24 cellular contexts compared by ENCODE assay signal in the genomic region with DNA sequence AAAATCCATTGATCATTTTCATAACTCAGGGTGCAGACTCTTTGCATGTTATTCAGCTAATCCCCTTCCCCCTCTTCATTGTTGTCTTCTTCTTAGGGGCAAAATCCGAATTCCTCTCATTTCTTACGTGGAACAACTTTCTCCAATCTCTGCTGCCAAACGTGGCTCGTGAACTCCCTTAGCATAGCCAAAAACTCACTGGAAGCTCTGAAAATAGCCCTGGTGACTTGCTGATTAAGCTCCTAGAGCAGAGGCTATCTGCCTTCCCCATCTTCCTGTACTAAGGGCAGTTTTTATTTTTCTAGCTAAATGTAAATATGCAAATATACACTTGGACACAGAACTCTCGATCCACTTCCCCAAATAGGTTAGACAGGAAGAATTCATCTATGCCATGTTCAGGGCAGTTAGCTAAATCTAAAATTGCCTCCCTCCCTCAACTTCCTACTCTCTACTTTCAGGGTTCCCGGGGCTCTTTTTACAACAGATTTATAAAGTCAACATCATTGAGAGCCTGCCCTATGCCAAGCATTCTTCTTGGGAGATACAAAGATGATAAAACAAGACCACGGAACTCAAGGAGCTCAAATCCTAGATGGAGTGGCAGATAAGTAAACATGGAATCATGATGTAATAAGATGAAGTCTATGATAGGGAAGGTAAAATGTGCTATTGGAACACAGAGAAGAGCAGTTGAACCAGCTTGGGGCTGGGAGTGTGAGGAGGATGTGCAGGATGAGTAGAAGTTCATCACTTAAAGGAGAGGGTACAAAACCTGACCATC. TPM values are rescaled to one million over a fixed set of nuclear protein-coding genes. Genes with fewer than 3 reads are reported as not detected.
DNase-seq lines count a peak whose midpoint lies in the region; ATAC-seq and TF ChIP-seq lines count a peak whose summit lies in the region.
"Had no signal": no experiment of that assay in that cellular context is flagged by ENCODE, and none has a peak within 500 bp of the region (broad histone marks: within the 10 kb centered on the region; RNA-seq: fewer than 3 reads in every experiment).

No MANE protein-coding gene starts in this region.

- no peak overlapping the region for H3K4me3 ChIP-seq in right cardiac atrium (ENCODE audit: low read length)
- no peak overlapping the region for H3K4me3 ChIP-seq in SU-DHL-6 (ENCODE audit: insufficient read depth, low read length, poor library complexity, severe bottlenecking)
- no peak overlapping the region for H3K4me3 ChIP-seq in naive thymus-derived CD4-positive, alpha-beta T cell (ENCODE audit: low read length)
- no peak overlapping the region for H3K4me3 ChIP-seq in H7 (ENCODE audit: insufficient read depth, low read depth, low read length)
- H3K4me3 ChIP-seq: GM23338, MG63, Peyer's patch, psoas muscle had no signal

- H3K27me3 ChIP-seq in right cardiac atrium (ENCODE audit: control insufficient read depth, insufficient read depth), result no peaks in the 10 kb centered on the region
- no peaks in the 10 kb centered on the region for H3K27me3 ChIP-seq in SU-DHL-6 (ENCODE audit: low read length)
- H3K27me3 ChIP-seq in naive thymus-derived CD4-positive, alpha-beta T cell (ENCODE audit: control insufficient read depth in 2 of 2, insufficient read depth in 2 of 2, low read length in 2 of 2), result peaks cover 0 to 3% of the 10 kb centered on the region in 2 donors
- H3K27me3 ChIP-seq in H7 (ENCODE audit: control insufficient read depth, insufficient read depth, low read length), result peaks cover 4% of the 10 kb centered on the region; the same call in 1 of the 2 replicates
- H3K27me3 ChIP-seq: MG63, Peyer's patch had no signal

- H3K9me3 ChIP-seq in right cardiac atrium (ENCODE audit: control insufficient read depth, low read length) (no peaks in the 10 kb centered on the region), SU-DHL-6 (ENCODE audit: insufficient read depth, low read length) (no peaks in the 10 kb centered on the region)
- no peaks in the 10 kb centered on the region for H3K9me3 ChIP-seq in naive thymus-derived CD4-positive, alpha-beta T cell (ENCODE audit: control insufficient read depth in 2 of 3, low read length in 3 of 3)
- H3K9me3 ChIP-seq: Peyer's patch, psoas muscle had no signal

- peaks cover 0 to 7% (median 4%) of the 10 kb centered on the region in 5 donors for H3K36me3 Mint-ChIP-seq in naive thymus-derived CD4-positive, alpha-beta T cell

- intact Hi-C loops in left ventricle myocardium superior (cut with micrococcal nuclease), result no loop called here
- intact Hi-C loops in right cardiac atrium (cut with DNase I), result no loop called here
- intact Hi-C loops in naive thymus-derived CD4-positive, alpha-beta T cell (cut with micrococcal nuclease), result no loop called here

- H2AFZ ChIP-seq in SU-DHL-6 (ENCODE audit: low read depth, low read length, severe bottlenecking), result peak overlapping the region; percentile 28
- H2AFZ ChIP-seq: GM23338 had no signal

- H4K20me1 ChIP-seq in SU-DHL-6 (ENCODE audit: low read depth, low read length), result no peaks in the 10 kb centered on the region

- H3K27ac Mint-ChIP-seq in naive thymus-derived CD4-positive, alpha-beta T cell, result no peak overlapping the region
- H3K27ac Mint-ChIP-seq: activated CD8-positive, alpha-beta T cell treated with anti-CD3 and anti-CD28 coated beads for 36 hours; activated naive CD8-positive, alpha-beta T cell treated with anti-CD3 and anti-CD28 coated beads, Interleukin-2, amount 50 U/mL, for 24 hours; GM23338; natural killer cell treated with Interleukin-12 subunit alpha and Interleukin-12 subunit beta and Interleukin-15 and Interleukin-18, amount 100 ng/mL, for 72 hours; WTC11 had no signal

- H3K27me3 Mint-ChIP-seq in naive thymus-derived CD4-positive, alpha-beta T cell, result peaks cover 34 to 54% (median 50%) of the 10 kb centered on the region in 5 donors

- no peak overlapping the region for H3K4me3 Mint-ChIP-seq in naive thymus-derived CD4-positive, alpha-beta T cell
- H3K4me3 Mint-ChIP-seq: activated CD8-positive, alpha-beta T cell treated with anti-CD3 and anti-CD28 coated beads for 36 hours; activated naive CD8-positive, alpha-beta T cell treated with anti-CD3 and anti-CD28 coated beads, Interleukin-2, amount 50 U/mL, for 24 hours; GM23338; natural killer cell treated with Interleukin-12 subunit alpha and Interleukin-12 subunit beta and Interleukin-15 and Interleukin-18, amount 100 ng/mL, for 72 hours; WTC11 had no signal

- CTCF ChIA-PET in naive thymus-derived CD4-positive, alpha-beta T cell (lab: Charles Lee), result interaction anchor here (1.0 kb wide), 1 partner anchor 31 kb away, joined by 3 read pairs; no protein-coding TSS in a partner anchor

- 22% methylated on average over 7 of the region's 7 CpGs for WGBS in right cardiac atrium

- no peaks in the 10 kb centered on the region for H3K4me1 ChIP-seq in right cardiac atrium (ENCODE audit: control insufficient read depth, insufficient read depth, low read length)
- H3K4me1 ChIP-seq in naive thymus-derived CD4-positive, alpha-beta T cell (ENCODE audit: control insufficient read depth in 2 of 2, insufficient read depth in 2 of 2, low read length in 2 of 2), result no peaks in the 10 kb centered on the region
- H3K4me1 ChIP-seq: psoas muscle had no signal

- H3K79me2 ChIP-seq in SU-DHL-6 (ENCODE audit: insufficient read depth, low read length), result no peaks in the 10 kb centered on the region

- peak; percentile 25 for ATAC-seq in left ventricle myocardium superior
- ATAC-seq in right cardiac atrium, result no peak
- ATAC-seq in naive thymus-derived CD4-positive, alpha-beta T cell, result peak; percentile 26
- no peak for ATAC-seq in esophagus mucosa
- no peak for ATAC-seq in GM21381 (IDR thresholded peaks at IDR 0.05; ENCODE audit: unreplicated experiment)
- ATAC-seq: activated CD8-positive, alpha-beta T cell treated with anti-CD3 and anti-CD28 coated beads for 36 hours; activated naive CD8-positive, alpha-beta T cell treated with anti-CD3 and anti-CD28 coated beads, Interleukin-2, amount 50 U/mL, for 24 hours; GM23338; natural killer cell treated with Interleukin-12 subunit alpha and Interleukin-12 subunit beta and Interleukin-15 and Interleukin-18, amount 100 ng/mL, for 72 hours; psoas muscle; WTC11 had no signal

- H3K9me3 Mint-ChIP-seq in naive thymus-derived CD4-positive, alpha-beta T cell, result peaks cover 0 to 33% (median 13%) of the 10 kb centered on the region in 11 donors

- H3K36me3 ChIP-seq in SU-DHL-6 (ENCODE audit: low read length) (no peaks in the 10 kb centered on the region), H7 (replicated peaks; ENCODE audit: control insufficient read depth, insufficient read depth, low read length) (no peaks in the 10 kb centered on the region)
- no peaks in the 10 kb centered on the region for H3K36me3 ChIP-seq in naive thymus-derived CD4-positive, alpha-beta T cell (ENCODE audit: control insufficient read depth in 2 of 3, insufficient read depth in 3 of 3, low read length in 3 of 3)
- H3K36me3 ChIP-seq: MG63, Peyer's patch had no signal

- no peaks in the 10 kb centered on the region for H3K9me2 ChIP-seq in SU-DHL-6 (replicated peaks; ENCODE audit: insufficient read depth, low read length)

- no peak overlapping the region for H3K27ac ChIP-seq in right cardiac atrium (ENCODE audit: low read length)
- H3K27ac ChIP-seq in SU-DHL-6 (ENCODE audit: low read depth, low read length), result no peak overlapping the region
- no peak overlapping the region for H3K27ac ChIP-seq in naive thymus-derived CD4-positive, alpha-beta T cell (ENCODE audit: low read depth, low read length)
- H3K27ac ChIP-seq: psoas muscle had no signal

- POLR2A ChIA-PET in naive thymus-derived CD4-positive, alpha-beta T cell (lab: Charles Lee), result no interaction called here

- H3K4me2 ChIP-seq in SU-DHL-6 (ENCODE audit: low read depth, low read length, poor library complexity, severe bottlenecking), result peak overlapping the region; percentile 19
- H3K4me2 ChIP-seq: GM23338 had no signal

- H3F3A ChIP-seq in SU-DHL-6 (ENCODE audit: insufficient read depth), result 0 out of 2 replicates have a peak, but pooled peaks cover 6% of the 10 kb centered on the region

- no peak for TF ChIP-seq CTCF in SU-DHL-6 (IDR thresholded peaks at IDR 0.05; ENCODE audit: insufficient read depth, low read length, poor library complexity, severe bottlenecking)

- DNase-seq in left ventricle myocardium superior, result no peak
- DNase-seq in right cardiac atrium, result no peak
- DNase-seq in naive thymus-derived CD4-positive, alpha-beta T cell, result no peak
- DNase-seq in H7, result no peak
- DNase-seq in ureter (ENCODE audit: low spot score), result no peak
- DNase-seq: activated CD8-positive, alpha-beta T cell treated with anti-CD3 and anti-CD28 coated beads for 36 hours; activated naive CD8-positive, alpha-beta T cell treated with anti-CD3 and anti-CD28 coated beads, Interleukin-2, amount 50 U/mL, for 24 hours; caudate nucleus; effector CD4-positive, alpha-beta T cell; mammary epithelial cell; MG63; NCI-H2029; NCI-H524; Peyer's patch; psoas muscle; stimulated activated CD4-positive, alpha-beta T cell treated with anti-CD3 and anti-CD28 coated beads, Interleukin-12 subunit alpha, Interleukin-12 subunit beta, amount 100 ng/mL, for 4 hours; stimulated activated naive CD4-positive, alpha-beta T cell; T-helper 1 cell had no signal

- H3K9ac ChIP-seq in SU-DHL-6 (ENCODE audit: low read length), result no peak overlapping the region

- peaks cover 0 to 5% (median 0%) of the 10 kb centered on the region in 7 donors for H3K4me1 Mint-ChIP-seq in naive thymus-derived CD4-positive, alpha-beta T cell
- H3K4me1 Mint-ChIP-seq: GM23338, WTC11 had no signal

RNA-seq across cellular contexts. Expression of a gene that starts 59.4 kb away (rescaled TPM):
- total RNA-seq in left ventricle myocardium superior (9.6 TPM), right cardiac atrium (10 to 100 TPM; 54.8 to 91.6 (median 63.5) TPM), esophagus mucosa (4.5 TPM), ureter (59.0 TPM)
- polyA plus RNA-seq in right cardiac atrium, result 35.9 TPM
- not detected for total RNA-seq in naive thymus-derived CD4-positive, alpha-beta T cell
- polyA plus RNA-seq in naive thymus-derived CD4-positive, alpha-beta T cell, result not detected
- not detected in 2 replicates for total RNA-seq in H7 (2014; rRNA removed; shearing (Covaris generic))
- total RNA-seq: natural killer cell treated with Interleukin-12 subunit alpha and Interleukin-12 subunit beta and Interleukin-15 and Interleukin-18, amount 100 ng/mL, for 72 hours had no signal
- polyA plus RNA-seq: mammary epithelial cell had no signal

Comparison
In these comparisons a context has a peak if more than half of its experiments do, and no peak if none do; other contexts are left out.
1. ATAC-seq: peak in left ventricle myocardium superior (single experiment) and naive thymus-derived CD4-positive, alpha-beta T cell (single experiment); none in right cardiac atrium (0 of 2), esophagus mucosa (single experiment) and GM21381 (single experiment).